In the genomic region with DNA sequence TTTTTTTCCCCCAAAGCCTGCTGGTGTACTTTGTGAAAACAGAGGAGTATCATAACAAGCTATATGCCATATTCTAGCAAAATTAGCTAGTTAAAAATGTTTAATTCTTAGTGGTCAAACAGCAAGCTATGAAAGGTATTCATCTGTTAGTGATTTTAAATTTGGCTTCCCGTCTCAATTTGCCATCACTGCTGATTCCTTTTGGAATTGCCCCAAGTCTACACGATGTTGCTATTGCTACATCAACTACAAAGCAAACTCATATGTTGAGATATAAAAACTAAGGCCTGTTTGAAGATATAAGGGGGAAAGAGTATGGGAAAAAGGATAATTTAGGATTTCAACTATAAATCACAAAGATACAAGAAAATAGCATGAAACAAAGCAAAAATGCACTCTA, we compare ENCODE assay signal across 25 cellular contexts.
"Had no signal": no experiment of that assay in that cellular context is flagged by ENCODE, and none has a peak within 500 bp of the region (broad histone marks: within the 10 kb centered on the region; RNA-seq: fewer than 3 reads in every experiment).

No MANE protein-coding gene starts in this region.

- H3K36me3 ChIP-seq: adrenal gland, breast epithelium, SJCRH30, WERI-Rb-1 had no signal

- H3K9me3 ChIP-seq: adrenal gland, body of pancreas, breast epithelium, SJCRH30 had no signal

- H3K9me3 Mint-ChIP-seq: activated CD4-positive, alpha-beta T cell treated with anti-CD3 and anti-CD28 coated beads, Interleukin-2, amount 10 ng/mL, durations not matched to agents 24 days and 14 days; activated CD8-positive, alpha-beta T cell treated with anti-CD3 and anti-CD28 coated beads for 36 hours; activated naive CD8-positive, alpha-beta T cell treated with anti-CD3 and anti-CD28 coated beads, Interleukin-2, amount 10 ng/mL, durations not matched to agents 7 days and 5 days; activated T-cell treated with anti-CD3 and anti-CD28 coated beads, Interleukin-2, amount 50 U/mL, for 72 hours; activated T-helper 17 cell treated with anti-CD3 and anti-CD28 coated beads, Interleukin-2, amount 50 U/mL, for 72 hours had no signal

- H3K27ac Mint-ChIP-seq: activated CD4-positive, alpha-beta T cell treated with anti-CD3 and anti-CD28 coated beads, Interleukin-2, amount 10 ng/mL, durations not matched to agents 24 days and 14 days; activated CD8-positive, alpha-beta T cell treated with anti-CD3 and anti-CD28 coated beads for 36 hours; activated naive CD8-positive, alpha-beta T cell treated with anti-CD3 and anti-CD28 coated beads, Interleukin-2, amount 10 ng/mL, durations not matched to agents 7 days and 5 days; activated T-cell treated with anti-CD3 and anti-CD28 coated beads, Interleukin-2, amount 50 U/mL, for 72 hours; activated T-helper 17 cell treated with anti-CD3 and anti-CD28 coated beads, Interleukin-2, amount 50 U/mL, for 72 hours had no signal

- H3K4me1 ChIP-seq: adrenal gland, body of pancreas, breast epithelium, SJCRH30 had no signal

- H3K27me3 ChIP-seq: adrenal gland, body of pancreas, breast epithelium, SJCRH30 had no signal

- H3K4me1 Mint-ChIP-seq: activated CD4-positive, alpha-beta T cell treated with anti-CD3 and anti-CD28 coated beads, Interleukin-2, amount 10 ng/mL, durations not matched to agents 24 days and 14 days; activated naive CD8-positive, alpha-beta T cell treated with anti-CD3 and anti-CD28 coated beads, Interleukin-2, amount 10 ng/mL, durations not matched to agents 7 days and 5 days; activated T-helper 17 cell treated with anti-CD3 and anti-CD28 coated beads, Interleukin-2, amount 50 U/mL, for 72 hours had no signal

- H3K27ac ChIP-seq: adrenal gland, body of pancreas, breast epithelium, SJCRH30, SK-N-MC, WERI-Rb-1 had no signal

- H3K4me3 ChIP-seq: adrenal gland, body of pancreas, breast epithelium, SJCRH30, SK-N-MC had no signal

- ATAC-seq: activated CD8-positive, alpha-beta T cell treated with anti-CD3 and anti-CD28 coated beads for 36 hours; activated T-cell treated with anti-CD3 and anti-CD28 coated beads, Interleukin-2, amount 50 U/mL, for 72 hours; activated T-helper 17 cell treated with anti-CD3 and anti-CD28 coated beads, Interleukin-2, amount 50 U/mL, for 72 hours; body of pancreas; Panc1 had no signal

- H3K4me3 Mint-ChIP-seq: activated CD4-positive, alpha-beta T cell treated with anti-CD3 and anti-CD28 coated beads, Interleukin-2, amount 10 ng/mL, durations not matched to agents 24 days and 14 days; activated CD8-positive, alpha-beta T cell treated with anti-CD3 and anti-CD28 coated beads for 36 hours; activated naive CD8-positive, alpha-beta T cell treated with anti-CD3 and anti-CD28 coated beads, Interleukin-2, amount 10 ng/mL, durations not matched to agents 7 days and 5 days; activated T-cell treated with anti-CD3 and anti-CD28 coated beads, Interleukin-2, amount 50 U/mL, for 72 hours; activated T-helper 17 cell treated with anti-CD3 and anti-CD28 coated beads, Interleukin-2, amount 50 U/mL, for 72 hours had no signal

- DNase-seq: activated CD4-positive, alpha-beta T cell treated with anti-CD3 and anti-CD28 coated beads, Interleukin-2, amount 10 ng/mL, durations not matched to agents 24 days and 14 days; activated CD4-positive, alpha-beta T cell treated with anti-CD3 and anti-CD28 coated beads, Interleukin-2, amount 50 U/mL, for 4 hours; activated CD4-positive, CD25-positive, alpha-beta regulatory T cell; activated CD8-positive, alpha-beta T cell treated with anti-CD3 and anti-CD28 coated beads for 36 hours; activated effector memory CD4-positive, alpha-beta T cell treated with anti-CD3 and anti-CD28 coated beads, Interleukin-2, amount 50 U/mL, for 16 hours; activated naive CD4-positive, alpha-beta T cell; activated naive CD4-positive, alpha-beta T cell treated with anti-CD3 and anti-CD28 coated beads, Interleukin-2, amount 50 U/mL, for 16 hours; activated naive CD8-positive, alpha-beta T cell treated with anti-CD3 and anti-CD28 coated beads, Interleukin-2, amount 10 ng/mL, durations not matched to agents 7 days and 5 days; activated T-cell treated with anti-CD3 and anti-CD28 coated beads, Interleukin-2, amount 50 U/mL, for 1 hour; activated T-cell treated with anti-CD3 and anti-CD28 coated beads, Interleukin-2, amount 50 U/mL, for 72 hours; adrenal gland; body of pancreas; NCI-H1092 treated with DMSO at 0.1 percent for 48 hours; NCI-H187 treated with DMSO at 0.1 percent for 48 hours; NCI-H2081 treated with DMSO at 0.1 percent for 48 hours; NCI-H226; NCI-H524 treated with DMSO at 0.1 percent for 48 hours; SHP77; SJCRH30; T1000; WERI-Rb-1 had no signal

- H3K36me3 Mint-ChIP-seq: activated naive CD8-positive, alpha-beta T cell treated with anti-CD3 and anti-CD28 coated beads, Interleukin-2, amount 10 ng/mL, durations not matched to agents 7 days and 5 days had no signal
